Comparison of ENCODE assay signal across 12 cellular contexts in genomic region chr1:233675893-233676292, GRCh38.
DNase-seq lines count a peak whose midpoint lies in the region; ATAC-seq, FAIRE-seq and TF ChIP-seq lines count a peak whose summit lies in the region.
"Had no signal": no experiment of that assay in that cellular context is flagged by ENCODE, and none has a peak within 500 bp of the region (broad histone marks: within the 10 kb centered on the region; RNA-seq: fewer than 3 reads in every experiment).

No MANE protein-coding gene starts in this region.

- CTCF ChIA-PET in HepG2 (lab: Yijun Ruan, JAX; ENCODE audit: low intra/inter-chr PET ratio, low total read pairs): no interaction called here

- ATAC-seq in GM19035 (IDR thresholded peaks at IDR 0.05; ENCODE audit: unreplicated experiment): peak; percentile 89
- peak; percentile 82 for ATAC-seq in GM21786 (IDR thresholded peaks at IDR 0.05; ENCODE audit: unreplicated experiment)
- ATAC-seq in HG03159 (IDR thresholded peaks at IDR 0.05; ENCODE audit: unreplicated experiment): peak; percentile 83
- no peak for ATAC-seq in HepG2
- ATAC-seq: activated CD4-positive, alpha-beta T cell treated with anti-CD3 and anti-CD28 coated beads for 36 hours had no signal

- POLR2A ChIA-PET in HepG2 (lab: Yijun Ruan, JAX): no interaction called here

- 92% methylated on average over 4 of the region's 4 CpGs for WGBS in esophagus muscularis mucosa
- 14% methylated on average over 4 of the region's 4 CpGs for WGBS in HepG2 (ENCODE audit: low lambda C conversion rate)

- H3K27ac ChIP-seq in esophagus muscularis mucosa (replicated peaks in 1 of 4): no peak overlapping the region
- H3K27ac ChIP-seq in HepG2 (ENCODE audit: extremely low read length, insufficient read depth, low read length): no peak overlapping the region

- TF ChIP-seq POLR2A in esophagus muscularis mucosa (IDR thresholded peaks at IDR 0.05; ENCODE audit: low read depth): no peak
- no peak for TF ChIP-seq POLR2A in HepG2 (IDR thresholded peaks at IDR 0.05; ENCODE audit: insufficient read depth in 1 of 2, low read depth in 2 of 2, low read length in 2 of 2)

- no peaks in the 10 kb centered on the region for H4K20me1 ChIP-seq in HepG2 (ENCODE audit: insufficient read depth, low read length)

- DNase-seq in esophagus muscularis mucosa (ENCODE audit: extremely low spot score) (peak; percentile 62), SKM-1 treated with dmso at 0.1 percent for 144 hours (lab: John Stamatoyannopoulos, UW; ENCODE audit: unreplicated experiment) (no peak), HepG2 (ENCODE audit: low spot score) (no peak), NCI-H774 (lab: John Stamatoyannopoulos, UW) (no peak), GM13976 (ENCODE audit: low spot score) (no peak)
- DNase-seq: activated CD4-positive, alpha-beta T cell treated with anti-CD3 and anti-CD28 coated beads for 36 hours; DMS79 treated with DMSO at 0.1 percent for 48 hours; NCI-H1694; SHP77 had no signal

- no peaks in the 10 kb centered on the region for H3K79me2 ChIP-seq in HepG2 (ENCODE audit: insufficient read depth, low read length)

- no peak for TF ChIP-seq RAD21 in HepG2 (CRISPR knock-in tag; IDR thresholded peaks at IDR 0.05)

- BruUV-seq in HepG2 (replicated peaks; lab: Mats Ljungman, UMichigan): no TSS peak

- no peaks in the 10 kb centered on the region for H3K36me3 ChIP-seq in esophagus muscularis mucosa
- H3K36me3 ChIP-seq in HepG2 (replicated peaks in 1 of 2; ENCODE audit: control insufficient read depth in 1 of 2, insufficient read depth in 2 of 2, low read length in 2 of 2): no peaks in the 10 kb centered on the region

- in situ Hi-C loops in HepG2 (cut with HindIII; ENCODE audit: extremely low pct_ligation_motif_present, low pct_unique_long_range_greater_than_20kb): no loop called here
- in situ Hi-C loops in GM13976 (cut with MboI; ENCODE audit: low sequenced_read_pairs, unreplicated experiment): no loop called here

- TF ChIP-seq CTCF in esophagus muscularis mucosa (IDR thresholded peaks at IDR 0.05) (no peak), HepG2 (CRISPR knock-in tag; IDR thresholded peaks at IDR 0.05) (no peak), GM13976 (IDR thresholded peaks at IDR 0.05; ENCODE audit: borderline replicate concordance, control extremely low read depth, extremely low read depth, insufficient read depth, missing control alignments) (no peak)

- no peaks in the 10 kb centered on the region for H3K9me3 ChIP-seq in esophagus muscularis mucosa
- no peaks in the 10 kb centered on the region for H3K9me3 ChIP-seq in HepG2 (ENCODE audit: low read length)

- H3K27me3 ChIP-seq in esophagus muscularis mucosa (no peaks in the 10 kb centered on the region), HepG2 (ENCODE audit: control insufficient read depth in 1 of 2, insufficient read depth in 2 of 2, low read length in 2 of 2) (no peaks in the 10 kb centered on the region)

- intact Hi-C loops in esophagus muscularis mucosa (cut with DNase I): no loop called here
- intact Hi-C loops in HepG2 (cut with micrococcal nuclease; ENCODE audit: unreplicated experiment): no loop called here

- H3K4me2 ChIP-seq in HepG2 (ENCODE audit: low read depth, low read length): no peak overlapping the region

- H3K4me1 ChIP-seq in esophagus muscularis mucosa (peaks cover 0 to 2% (median 0%) of the 10 kb centered on the region in 4 donors), HepG2 (ENCODE audit: insufficient read depth, low read length) (no peaks in the 10 kb centered on the region; the same call in 1 of the 2 replicates)

- FAIRE-seq in HepG2 (lab: Jason Lieb, UNC): no peak

- no peak overlapping the region for H3K9ac ChIP-seq in HepG2 (ENCODE audit: insufficient read depth, low read depth, low read length)

- no peak overlapping the region for H2AFZ ChIP-seq in HepG2 (ENCODE audit: low read length)

- no peak overlapping the region for H3K4me3 ChIP-seq in esophagus muscularis mucosa
- H3K4me3 ChIP-seq in HepG2 (replicated peaks in 1 of 3; ENCODE audit: insufficient read depth in 1 of 3, low read depth in 2 of 3, low read length in 3 of 3): no peak overlapping the region

- TF ChIP-seq EP300 in esophagus muscularis mucosa (IDR thresholded peaks at IDR 0.05) (no peak), HepG2 (IDR thresholded peaks at IDR 0.05; ENCODE audit: low read depth in 2 of 2, low read length in 2 of 2) (no peak), HepG2 (CRISPR knock-in tag; IDR thresholded peaks at IDR 0.05; ENCODE audit: borderline replicate concordance) (no peak)

TF ChIP-seq in HepG2, 621 proteins besides CTCF, POLR2A, EP300 and RAD21:
- TF ChIP-seq MIER3 (CRISPR knock-in tag; IDR thresholded peaks at IDR 0.05; ENCODE audit: borderline replicate concordance) (no peak), ZNF580 (CRISPR knock-in tag; IDR thresholded peaks at IDR 0.05; ENCODE audit: borderline replicate concordance, low read depth) (no peak), ZBTB20 (CRISPR knock-in tag; IDR thresholded peaks at IDR 0.05; ENCODE audit: borderline replicate concordance, low read depth) (no peak), U2AF1 (optimal IDR thresholded peaks at IDR 0.05; ENCODE audit: low read depth, low read length) (no peak), KLF11 (CRISPR knock-in tag; IDR thresholded peaks at IDR 0.05) (no peak), ZNF569 (CRISPR knock-in tag; IDR thresholded peaks at IDR 0.05; ENCODE audit: borderline replicate concordance) (no peak), ZNF552 (CRISPR knock-in tag; IDR thresholded peaks at IDR 0.05; ENCODE audit: borderline replicate concordance) (no peak), ZNF431 (CRISPR knock-in tag; IDR thresholded peaks at IDR 0.05; ENCODE audit: borderline replicate concordance, low read depth) (no peak)
